12 cellular contexts compared by ENCODE assay signal in the genomic region with DNA sequence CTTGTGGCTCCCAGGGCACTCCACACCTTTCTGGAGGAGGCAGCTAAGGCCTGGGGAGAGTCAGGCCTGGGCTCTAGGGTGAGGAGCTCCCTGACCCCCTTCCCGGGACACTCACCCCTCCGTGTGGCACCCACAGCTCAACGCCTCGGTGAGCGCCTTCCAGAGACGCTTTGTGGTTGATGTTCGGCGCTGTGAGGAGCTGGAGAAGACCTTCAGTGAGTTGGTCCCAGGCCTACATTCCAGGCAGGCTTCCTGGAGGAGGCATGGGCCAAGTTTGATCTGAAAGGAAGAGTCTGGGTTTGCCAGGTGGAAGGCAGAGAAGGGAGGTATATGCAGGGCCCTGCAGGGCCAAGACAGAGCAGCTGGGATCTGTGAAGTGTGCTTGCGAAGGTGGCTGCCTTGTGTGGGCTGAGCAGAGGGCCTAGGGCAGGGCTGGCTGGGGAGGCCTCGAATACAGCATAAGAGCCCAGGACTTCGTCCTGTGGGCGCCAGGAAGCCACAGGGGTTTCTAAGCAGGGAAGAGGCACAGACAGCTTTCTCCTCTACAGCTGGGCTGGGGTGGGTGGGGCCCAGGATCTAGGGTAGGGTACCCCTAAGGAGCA. TPM values are rescaled to one million over a fixed set of nuclear protein-coding genes. Genes with fewer than 3 reads are reported as not detected.
A peak's percentile ranks its signal among the peaks of the same experiment; 100 is the strongest.
DNase-seq lines count a peak whose midpoint lies in the region; ATAC-seq, FAIRE-seq and TF ChIP-seq lines count a peak whose summit lies in the region.
"Had no signal": no experiment of that assay in that cellular context is flagged by ENCODE, and none has a peak within 500 bp of the region (broad histone marks: within the 10 kb centered on the region; RNA-seq: fewer than 3 reads in every experiment).

No MANE protein-coding gene starts in this region.

- H3K4me1 Mint-ChIP-seq in HFFc6 (ENCODE audit: low read depth): peaks cover 12% of the 10 kb centered on the region
- peaks cover 18% of the 10 kb centered on the region for H3K4me1 Mint-ChIP-seq in activated naive CD8-positive, alpha-beta T cell treated with anti-CD3 and anti-CD28 coated beads for 36 hours
- peaks cover 21% of the 10 kb centered on the region for H3K4me1 Mint-ChIP-seq in nephron progenitor cell
- H3K4me1 Mint-ChIP-seq: brain had no signal

- 85% methylated on average over 12 of the region's 12 CpGs for WGBS in A549 (ENCODE audit: missing lambda C conversion rate)

- peaks cover 49% of the 10 kb centered on the region for H3K4me1 ChIP-seq in A549

- FAIRE-seq in A549 (lab: Jason Lieb, UNC): no peak
- FAIRE-seq: H54 had no signal

- H3K9me3 Mint-ChIP-seq in HFFc6 (no peaks in the 10 kb centered on the region), nephron progenitor cell (no peaks in the 10 kb centered on the region)
- H3K9me3 Mint-ChIP-seq in activated naive CD8-positive, alpha-beta T cell treated with anti-CD3 and anti-CD28 coated beads for 36 hours: no peaks in the 10 kb centered on the region
- H3K9me3 Mint-ChIP-seq: brain had no signal

- H3K27ac Mint-ChIP-seq in HFFc6 (peak overlapping the region; percentile 69), nephron progenitor cell (peak overlapping the region; percentile 93)
- peak overlapping the region; percentile 71 for H3K27ac Mint-ChIP-seq in activated naive CD8-positive, alpha-beta T cell treated with anti-CD3 and anti-CD28 coated beads for 36 hours

- H3K4me2 ChIP-seq in A549: peak overlapping the region; percentile 94

- H3K4me3 Mint-ChIP-seq in HFFc6 (peak overlapping the region; percentile 47), nephron progenitor cell (no peak overlapping the region)
- peak overlapping the region; percentile 9 for H3K4me3 Mint-ChIP-seq in activated naive CD8-positive, alpha-beta T cell treated with anti-CD3 and anti-CD28 coated beads for 36 hours
- H3K4me3 Mint-ChIP-seq: brain had no signal

- ATAC-seq in A549: no peak
- ATAC-seq in HG03460 (IDR thresholded peaks at IDR 0.05; ENCODE audit: unreplicated experiment): no peak

- peak overlapping the region in 1 of 2 experiments; percentile 96; a peak in 3 of 6 replicates for H3K27ac ChIP-seq in A549

- no peak for TF ChIP-seq RAD21 in A549 (conservative IDR thresholded peaks at IDR 0.05 in 1 of 2, IDR thresholded peaks at IDR 0.05 in 1 of 2)

- H3K27me3 Mint-ChIP-seq in HFFc6 (ENCODE audit: insufficient read depth) (peaks cover 3% of the 10 kb centered on the region; the same call in 1 of the 2 replicates), nephron progenitor cell (ENCODE audit: low read depth, poor library complexity) (no peaks in the 10 kb centered on the region)
- no peaks in the 10 kb centered on the region for H3K27me3 Mint-ChIP-seq in activated naive CD8-positive, alpha-beta T cell treated with anti-CD3 and anti-CD28 coated beads for 36 hours

- H3K4me3 ChIP-seq in A549: no peak overlapping the region

- TF ChIP-seq POLR2A in A549 (IDR thresholded peaks at IDR 0.05; ENCODE audit: low read length): no peak

- no peak for DNase-seq in A549 (ENCODE audit: low read depth in 1 of 2, low spot score in 1 of 2)
- DNase-seq in HFFc6: no peak
- DNase-seq in activated naive CD8-positive, alpha-beta T cell treated with anti-CD3 and anti-CD28 coated beads for 36 hours: no peak
- no peak for DNase-seq in nephron progenitor cell
- DNase-seq in NCI-H2171 treated with DMSO at 0.1 percent for 48 hours (lab: John Stamatoyannopoulos, UW): no peak
- no peak for DNase-seq in SW480 (ENCODE audit: low spot score)
- no peak for DNase-seq in stimulated activated CD4-positive, alpha-beta T cell treated with anti-CD3 and anti-CD28 coated beads, Interleukin-2, amount 100 ng/mL, for 48 hours
- DNase-seq: NCI-H446; stimulated activated CD4-positive, alpha-beta T cell treated with anti-CD3 and anti-CD28 coated beads, Interleukin-12 subunit alpha, Interleukin-12 subunit beta, amount 100 ng/mL, for 4 hours had no signal

- POLR2A ChIA-PET in A549 (lab: Yijun Ruan, JAX): interaction anchor here (1.5 to 2.5 kb wide), 2 partner anchors 29 to 31 kb away, joined by 4 to 9 read pairs; a partner anchor contains a TSS

- TF ChIP-seq EP300 in A549 (IDR thresholded peaks at IDR 0.05): no peak

- CTCF ChIA-PET in A549 (lab: Yijun Ruan, JAX): interaction anchor here (0.7 to 7.3 kb wide), 10 partner anchors 11 to 255 kb away, joined by 3 to 60 read pairs (median 5); a partner anchor contains a TSS

- no peaks in the 10 kb centered on the region for H3K9me3 ChIP-seq in A549

- TF ChIP-seq CTCF in A549 (IDR thresholded peaks at IDR 0.05) (no peak), HFFc6 (IDR thresholded peaks at IDR 0.05) (no peak), nephron progenitor cell (IDR thresholded peaks at IDR 0.05) (no peak)

- no peaks in the 10 kb centered on the region for H3K36me3 Mint-ChIP-seq in HFFc6 (ENCODE audit: low read depth)
- H3K36me3 Mint-ChIP-seq in activated naive CD8-positive, alpha-beta T cell treated with anti-CD3 and anti-CD28 coated beads for 36 hours: peaks cover 8% of the 10 kb centered on the region
- no peaks in the 10 kb centered on the region for H3K36me3 Mint-ChIP-seq in nephron progenitor cell (ENCODE audit: low read depth)
- H3K36me3 Mint-ChIP-seq: brain had no signal

TF ChIP-seq in A549, 52 proteins besides CTCF, POLR2A, EP300 and RAD21 (continues in another document):
- TF ChIP-seq ZFP36 (IDR thresholded peaks at IDR 0.05; ENCODE audit: borderline replicate concordance, partially characterized antibody) (peak; percentile 97), FOSB (CRISPR knock-in tag; IDR thresholded peaks at IDR 0.05) (no peak)
- TF ChIP-seq, protein P1, sequence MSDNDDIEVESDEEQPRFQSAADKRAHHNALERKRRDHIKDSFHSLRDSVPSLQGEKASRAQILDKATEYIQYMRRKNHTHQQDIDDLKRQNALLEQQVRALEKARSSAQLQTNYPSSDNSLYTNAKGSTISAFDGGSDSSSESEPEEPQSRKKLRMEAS (IDR thresholded peaks at IDR 0.05): 0 out of 2 replicates have a peak, but pooled peaks have one; percentile 13

RNA-seq across cellular contexts. Expression of a gene that starts 2.9 kb away (rescaled TPM):
- 36.3 and 49.4 TPM in 2 replicates for polyA plus RNA-seq in A549 (2011; rRNA removed)
- polyA plus RNA-seq in A549 (2012; cell fraction: cytosol; rRNA removed): 99.5 and 132 TPM in 2 replicates
- polyA plus RNA-seq in A549 (2012; cell fraction: nucleus; rRNA removed): 1,336 and 1,871 TPM in 2 replicates
- polyA plus RNA-seq in A549 (2017; fragmentation: RNase III; extraction: RNeasy Plus Mini Kit Qiagen cat#74134 plus additional on column Dnase treatment): 94.9 to 120 TPM (median 115 TPM) in 3 replicates
- polyA minus RNA-seq in A549 (2011; rRNA and poly(A)+ RNA removed): 33.0 and 50.4 TPM in 2 replicates
- total RNA-seq in HFFc6 (2021; fragmentation: NEBNext Ultra II Directional; extraction: Animal tissue kit (Norgen Biotek cat#: 25700)): 100 to 1,000 TPM; 113 to 150 (median 131) TPM
- total RNA-seq in activated naive CD8-positive, alpha-beta T cell treated with anti-CD3 and anti-CD28 coated beads for 36 hours: 100 to 1,000 TPM; 108 to 113 TPM

RNA-seq across cellular contexts. Expression of a gene that starts 11.2 kb away (rescaled TPM):
- polyA plus RNA-seq in A549 (2011; rRNA removed) (71.0 and 73.7 TPM in 2 replicates), A549 (2017; fragmentation: RNase III; extraction: RNeasy Plus Mini Kit Qiagen cat#74134 plus additional on column Dnase treatment) (283 to 300 TPM (median 298 TPM) in 3 replicates)
- 361 and 428 TPM in 2 replicates for polyA plus RNA-seq in A549 (2012; cell fraction: cytosol; rRNA removed)
- polyA plus RNA-seq in A549 (2012; cell fraction: nucleus; rRNA removed): 379 and 494 TPM in 2 replicates
- polyA minus RNA-seq in A549 (2011; rRNA and poly(A)+ RNA removed): 93.4 and 105 TPM in 2 replicates
- total RNA-seq in HFFc6 (2021; fragmentation: NEBNext Ultra II Directional; extraction: Animal tissue kit (Norgen Biotek cat#: 25700)): 100 to 1,000 TPM; 221 to 236 (median 223) TPM
- 100 to 1,000 TPM; 109 to 126 TPM for total RNA-seq in activated naive CD8-positive, alpha-beta T cell treated with anti-CD3 and anti-CD28 coated beads for 36 hours

RNA-seq across cellular contexts. Expression of a gene that starts 31.6 kb away (rescaled TPM):
- polyA plus RNA-seq in A549 (2011; rRNA removed) (109 and 130 TPM in 2 replicates), A549 (2017; fragmentation: RNase III; extraction: RNeasy Plus Mini Kit Qiagen cat#74134 plus additional on column Dnase treatment) (93.7 to 104 TPM (median 94.4 TPM) in 3 replicates)
- 155 and 214 TPM in 2 replicates for polyA plus RNA-seq in A549 (2012; cell fraction: cytosol; rRNA removed)
- polyA plus RNA-seq in A549 (2012; cell fraction: nucleus; rRNA removed): 236 and 305 TPM in 2 replicates
- 46.0 and 65.0 TPM in 2 replicates for polyA minus RNA-seq in A549 (2011; rRNA and poly(A)+ RNA removed)
- total RNA-seq in HFFc6 (2021; fragmentation: NEBNext Ultra II Directional; extraction: Animal tissue kit (Norgen Biotek cat#: 25700)): 10 to 100 TPM; 29.5 to 47.4 (median 43.4) TPM
- total RNA-seq in activated naive CD8-positive, alpha-beta T cell treated with anti-CD3 and anti-CD28 coated beads for 36 hours: not detected

RNA-seq across cellular contexts. Expression of a gene that starts 37.8 kb away (rescaled TPM):
- polyA plus RNA-seq in A549 (2011; rRNA removed): 49.4 and 55.5 TPM in 2 replicates
- polyA plus RNA-seq in A549 (2012; cell fraction: cytosol; rRNA removed): 69.3 and 103 TPM in 2 replicates
- 270 and 373 TPM in 2 replicates for polyA plus RNA-seq in A549 (2012; cell fraction: nucleus; rRNA removed)
- polyA plus RNA-seq in A549 (2017; fragmentation: RNase III; extraction: RNeasy Plus Mini Kit Qiagen cat#74134 plus additional on column Dnase treatment): 43.7 to 51.2 TPM (median 47.1 TPM) in 3 replicates
- polyA minus RNA-seq in A549 (2011; rRNA and poly(A)+ RNA removed): 103 and 125 TPM in 2 replicates
- 10 to 100 TPM; 17.2 to 23.0 (median 19.9) TPM for total RNA-seq in HFFc6 (2021; fragmentation: NEBNext Ultra II Directional; extraction: Animal tissue kit (Norgen Biotek cat#: 25700))
- total RNA-seq in activated naive CD8-positive, alpha-beta T cell treated with anti-CD3 and anti-CD28 coated beads for 36 hours: 10 to 100 TPM; 11.6 to 13.1 TPM

Comparison
In these comparisons a context has a peak if more than half of its experiments do, and no peak if none do; other contexts are left out.
1. RNA of a gene that starts 31.6 kb away (total RNA-seq): 29.5 to 47.4 TPM in HFFc6; not detected in activated naive CD8-positive, alpha-beta T cell treated with anti-CD3 and anti-CD28 coated beads for 36 hours; every median in the first group is over 10 times any median in the second.
2. Peak in every context shown above with its lines, with median percentiles within 50 percentile points of each other: H3K27ac Mint-ChIP-seq.